6 cellular contexts compared by ENCODE assay signal in the genomic region with DNA sequence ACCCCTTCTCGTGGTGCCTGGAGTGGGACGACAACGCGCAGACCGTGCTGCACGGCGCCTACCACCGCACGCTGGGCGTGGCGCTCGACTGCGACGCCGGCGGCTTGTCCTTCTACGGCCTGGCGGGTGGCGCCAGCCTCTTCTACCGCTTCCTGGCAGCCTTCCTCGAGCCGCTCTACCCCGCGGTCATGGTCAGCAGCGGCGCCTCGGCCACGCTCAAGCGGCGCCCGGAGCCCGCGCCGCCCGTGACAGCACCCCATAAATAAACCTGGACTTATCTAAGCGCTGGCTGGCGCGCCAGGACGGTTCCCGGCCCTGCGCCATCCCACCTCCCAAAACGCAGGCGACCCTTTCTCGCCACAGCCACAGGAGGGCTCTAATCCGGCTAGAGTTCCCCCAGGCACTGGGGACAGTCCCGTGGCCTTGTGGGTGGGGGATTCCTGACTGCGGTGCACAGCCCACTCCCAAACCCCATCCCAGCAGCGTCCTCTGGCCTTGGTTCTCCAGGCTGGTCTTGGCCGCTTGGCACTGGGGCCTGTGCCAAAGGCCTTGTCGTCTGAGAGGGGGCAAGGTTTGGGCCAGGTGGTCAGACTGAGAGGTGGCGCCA. TPM values are rescaled to one million over a fixed set of nuclear protein-coding genes. Genes with fewer than 3 reads are reported as not detected.
DNase-seq lines count a peak whose midpoint lies in the region; TF ChIP-seq lines count a peak whose summit lies in the region.

No MANE protein-coding gene starts in this region.

- H3K36me3 ChIP-seq in PC-9 (ENCODE audit: low read depth): no peaks in the 10 kb centered on the region
- H3K36me3 ChIP-seq in prostate gland: no peaks in the 10 kb centered on the region
- H3K36me3 ChIP-seq in BE2C: no peaks in the 10 kb centered on the region

- peak overlapping the region; percentile 75 for H3K4me2 ChIP-seq in PC-9

- no peak for TF ChIP-seq POLR2A in prostate gland (IDR thresholded peaks at IDR 0.05)

- TF ChIP-seq CTCF in GM13976 (IDR thresholded peaks at IDR 0.05; ENCODE audit: borderline replicate concordance, control extremely low read depth, extremely low read depth, insufficient read depth, missing control alignments) (peak; percentile 28), PC-9 (conservative IDR thresholded peaks at IDR 0.05) (no peak), prostate gland (IDR thresholded peaks at IDR 0.05) (peak in 1 of 4 experiments; percentile 20), BE2C (IDR thresholded peaks at IDR 0.05; ENCODE audit: low read depth, low read length) (no peak)

- H3K4me1 ChIP-seq in PC-9 (replicated peaks; ENCODE audit: insufficient read depth): peaks cover 34% of the 10 kb centered on the region
- no peaks in the 10 kb centered on the region for H3K4me1 ChIP-seq in prostate gland (replicated peaks)
- peaks cover 11% of the 10 kb centered on the region for H3K4me1 ChIP-seq in BE2C

- H3K27ac ChIP-seq in PC-9: peak overlapping the region; percentile 93
- peak overlapping the region; percentile 57 to 66 for H3K27ac ChIP-seq in prostate gland

- POLR2A ChIA-PET in PC-9 (lab: Charles Lee; ENCODE audit: unreplicated experiment): interaction anchor here (0.6 kb wide), 1 partner anchor 11 kb away, joined by 3 read pairs; no protein-coding TSS in a partner anchor

- H2AFZ ChIP-seq in PC-9: no peak overlapping the region

- in situ Hi-C loops in GM13976 (cut with MboI; ENCODE audit: low sequenced_read_pairs, unreplicated experiment): no loop called here

- BruUV-seq in PC-9 (replicated peaks; lab: Mats Ljungman, UMichigan): no TSS peak

- no peak overlapping the region for H3K4me3 ChIP-seq in PC-9
- H3K4me3 ChIP-seq in prostate gland: peak overlapping the region; percentile 17 to 29
- no peak overlapping the region for H3K4me3 ChIP-seq in BE2C (ENCODE audit: low read depth, low read length)

- no peaks in the 10 kb centered on the region for H3K9me2 ChIP-seq in PC-9 (ENCODE audit: insufficient read depth)

- 9% methylated on average over 35 of the region's 51 CpGs for whole genome bisulfite sequencing in prostate gland

- no peaks in the 10 kb centered on the region for H3K79me2 ChIP-seq in PC-9 (ENCODE audit: low read depth)

- intact Hi-C loops in PC-9 (cut with micrococcal nuclease; ENCODE audit: unreplicated experiment): loop anchor here (1.0 kb wide), 1 partner anchor 19 kb away; no protein-coding TSS in a partner anchor
- intact Hi-C loops in prostate gland (cut with DNase I): no loop called here

- CTCF ChIA-PET in PC-9 (lab: Charles Lee): interaction anchor here (1.6 kb wide), 1 partner anchor 18 kb away, joined by 4 read pairs; no protein-coding TSS in a partner anchor

- peaks cover 48% of the 10 kb centered on the region for H3F3A ChIP-seq in PC-9 (ENCODE audit: insufficient read depth, low read depth)

- no peaks in the 10 kb centered on the region for H3K27me3 ChIP-seq in PC-9 (ENCODE audit: insufficient read depth, low read depth)
- no peaks in the 10 kb centered on the region for H3K27me3 ChIP-seq in prostate gland (replicated peaks; ENCODE audit: insufficient read depth)
- no peaks in the 10 kb centered on the region for H3K27me3 ChIP-seq in BE2C

- H4K20me1 ChIP-seq in PC-9 (ENCODE audit: insufficient read depth): no peaks in the 10 kb centered on the region

- DNase-seq in GM13976 (ENCODE audit: low spot score) (peak; percentile 84), PC-9 (peak in 1 of 2 experiments; percentile 55), dermis blood vessel endothelial cell (peak; percentile 61), prostate gland (ENCODE audit: low spot score) (peak; percentile 39), NCI-H748 (lab: John Stamatoyannopoulos, UW; ENCODE audit: unreplicated experiment) (no peak), BE2C (no peak)

- no peaks in the 10 kb centered on the region for H3K9me3 ChIP-seq in PC-9 (ENCODE audit: insufficient read depth, low read depth)
- H3K9me3 ChIP-seq in prostate gland: no peaks in the 10 kb centered on the region
- no peaks in the 10 kb centered on the region for H3K9me3 ChIP-seq in BE2C

RNA-seq across cellular contexts. Expression of gene SLC16A5, which starts 10.2 kb away (rescaled TPM):
- total RNA-seq in PC-9 (2021): 70.2 and 88.5 TPM in 2 replicates
- 11.4 and 17.1 TPM in 2 replicates for total RNA-seq in dermis blood vessel endothelial cell
- total RNA-seq in prostate gland: 10 to 100 TPM; 65.0 to 66.4 TPM
- not detected for polyA plus RNA-seq in BE2C (2012; ENCODE audit: insufficient read depth, insufficient read length, low read depth)

RNA-seq across cellular contexts. Expression of gene KCTD2, which starts 30.6 kb away (rescaled TPM):
- total RNA-seq in PC-9 (2021): 18.4 and 18.6 TPM in 2 replicates
- 17.4 and 22.8 TPM in 2 replicates for total RNA-seq in dermis blood vessel endothelial cell
- total RNA-seq in prostate gland: 100 to 1,000 TPM in 1 of 2 donors, 10 to 100 TPM in 1; 24.4 to 104 TPM
- 23.6 TPM for polyA plus RNA-seq in BE2C (2012; ENCODE audit: insufficient read depth, insufficient read length, low read depth)

RNA-seq across cellular contexts. Expression of gene ATP5PD, which starts 30.8 kb away (rescaled TPM):
- total RNA-seq in PC-9 (2021): 306 and 336 TPM in 2 replicates
- total RNA-seq in dermis blood vessel endothelial cell: 214 and 256 TPM in 2 replicates
- total RNA-seq in prostate gland: 100 to 1,000 TPM; 116 to 201 TPM
- polyA plus RNA-seq in BE2C (2012; ENCODE audit: insufficient read depth, insufficient read length, low read depth): 221 TPM

RNA-seq across cellular contexts. Expression of gene ARMC7, which starts 32.2 kb away (rescaled TPM):
- total RNA-seq in PC-9 (2021) (19.2 and 20.5 TPM in 2 replicates), dermis blood vessel endothelial cell (3.1 and 3.9 TPM in 2 replicates), prostate gland (10 to 100 TPM; 13.6 to 15.1 TPM)
- polyA plus RNA-seq in BE2C (2012; ENCODE audit: insufficient read depth, insufficient read length, low read depth): 17.7 TPM

RNA-seq across cellular contexts. Expression of gene NT5C, which starts 53.9 kb away (rescaled TPM):
- 38.6 and 52.3 TPM in 2 replicates for total RNA-seq in PC-9 (2021)
- total RNA-seq in dermis blood vessel endothelial cell: 48.8 and 51.9 TPM in 2 replicates
- 100 to 1,000 TPM; 120 to 166 TPM for total RNA-seq in prostate gland
- polyA plus RNA-seq in BE2C (2012; ENCODE audit: insufficient read depth, insufficient read length, low read depth): 226 TPM

Comparison
In these comparisons a context has a peak if more than half of its experiments do, and no peak if none do; other contexts are left out.
1. DNase-seq: peak in GM13976 (single experiment), dermis blood vessel endothelial cell (single experiment) and prostate gland (single experiment); none in NCI-H748 (single experiment) and BE2C (single experiment).
2. H3K4me3 ChIP-seq: peak in prostate gland (2 of 2); none in PC-9 (single experiment) and BE2C (single experiment).